8 cellular contexts compared by ENCODE assay signal in the genomic region with DNA sequence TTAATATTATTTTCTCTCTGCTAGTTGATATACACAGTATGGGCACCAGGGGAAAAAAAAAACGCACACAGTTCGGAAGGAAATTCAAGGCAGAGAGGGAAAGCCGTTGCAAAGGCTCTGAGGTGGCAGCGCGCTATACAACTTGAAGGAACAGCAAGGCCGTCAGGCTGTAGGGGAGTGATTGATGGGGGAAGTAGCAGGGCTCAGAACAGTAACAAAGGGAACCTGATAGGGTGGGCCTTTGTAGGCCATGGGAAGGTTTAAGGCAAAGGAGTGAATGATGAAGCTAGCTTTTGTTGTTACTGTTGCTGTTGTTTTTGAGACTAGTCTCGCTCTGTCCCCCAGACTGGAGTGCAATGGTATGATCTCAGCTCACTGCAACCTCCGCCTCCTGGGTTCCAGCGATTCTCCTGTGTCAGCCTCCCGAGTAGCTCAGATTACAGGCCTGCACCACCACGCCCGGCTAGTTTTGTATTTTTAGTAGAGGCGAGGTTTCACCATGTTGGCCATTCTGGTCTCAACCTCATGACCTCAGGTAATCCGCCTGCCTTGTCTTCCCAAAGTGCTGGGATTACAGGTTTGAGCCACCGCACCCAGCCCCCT. TPM values are rescaled to one million over a fixed set of nuclear protein-coding genes. Genes with fewer than 3 reads are reported as not detected.
DNase-seq lines count a peak whose midpoint lies in the region; ATAC-seq and TF ChIP-seq lines count a peak whose summit lies in the region.

No MANE protein-coding gene starts in this region.

- in situ Hi-C loops in HAP-1 (cut with MboI; ENCODE audit: low sequenced_read_pairs): loop anchor here (10.0 kb wide), 1 partner anchor 59 kb away; no protein-coding TSS in a partner anchor

- DNase-seq in HAP-1 (ENCODE audit: low spot score in 2 of 2) (peak; percentile 19 to 42), WERI-Rb-1 (peak; percentile 53), heart right ventricle (no peak), psoas muscle (peak in 1 of 2 donors; percentile 35), RKO (ENCODE audit: low spot score) (no peak), KG1 (lab: John Stamatoyannopoulos, UW) (no peak)
- no peak for DNase-seq in activated effector memory CD4-positive, alpha-beta T cell treated with anti-CD3 and anti-CD28 coated beads, Interleukin-2, amount 50 U/mL, for 16 hours
- no peak for DNase-seq in activated CD8-positive, alpha-beta memory T cell treated with anti-CD3 and anti-CD28 coated beads, Interleukin-2, amount 50 U/mL, for 4 hours

- H3K9me3 ChIP-seq in HAP-1 (no peaks in the 10 kb centered on the region), WERI-Rb-1 (ENCODE audit: severe bottlenecking) (no peaks in the 10 kb centered on the region), heart right ventricle (no peaks in the 10 kb centered on the region), psoas muscle (no peaks in the 10 kb centered on the region)

- peaks cover 14% of the 10 kb centered on the region for H3K36me3 ChIP-seq in HAP-1 (replicated peaks)
- peaks cover 19% of the 10 kb centered on the region for H3K36me3 ChIP-seq in WERI-Rb-1
- H3K36me3 ChIP-seq in heart right ventricle: peaks cover 0 to 29% (median 18%) of the 10 kb centered on the region in 9 donors
- peaks cover 3 to 25% of the 10 kb centered on the region in 2 donors for H3K36me3 ChIP-seq in psoas muscle (ENCODE audit: insufficient read depth in 1 of 2, low read depth in 1 of 2)

- peak in 7 of 8 donors; percentile 7 to 55 (median 44) for ATAC-seq in heart right ventricle
- peak in 3 of 4 donors; percentile 20 to 45 (median 42) for ATAC-seq in psoas muscle

- H3K27ac ChIP-seq in WERI-Rb-1 (peak overlapping the region; percentile 71), heart right ventricle (peak overlapping the region in 9 of 10 donors; percentile 6 to 79 (median 44)), psoas muscle (peak overlapping the region; percentile 58)

- intact Hi-C loops in heart right ventricle (cut with DNase I) (loop anchor here in 7 of 10 donors (1.0 to 10.0 kb wide), 8 partner anchors 37 to 93 kb away; a partner anchor contains a TSS), psoas muscle (cut with DNase I) (loop anchor here (5.0 kb wide), 2 partner anchors 37 to 92 kb away; no protein-coding TSS in a partner anchor)

- 59 to 61% methylated on average over 15 of the region's 15 CpGs for WGBS in heart right ventricle, 2 donors
- WGBS in psoas muscle, 3 donors: 37 to 51% (median 40%) methylated on average over 15 of the region's 15 CpGs

- H3K4me3 ChIP-seq in HAP-1 (no peak overlapping the region), WERI-Rb-1 (ENCODE audit: low read depth, low read length) (peak overlapping the region; percentile 21), heart right ventricle (peak overlapping the region in 6 of 10 donors; percentile 6 to 30 (median 22)), psoas muscle (peak overlapping the region; percentile 22)

- H3K4me1 ChIP-seq in HAP-1: peaks cover 6% of the 10 kb centered on the region
- H3K4me1 ChIP-seq in heart right ventricle: peaks cover 5 to 35% (median 18%) of the 10 kb centered on the region in 9 donors
- H3K4me1 ChIP-seq in psoas muscle: peaks cover 18% of the 10 kb centered on the region

- H3K27me3 ChIP-seq in HAP-1 (ENCODE audit: low read depth): no peaks in the 10 kb centered on the region
- no peaks in the 10 kb centered on the region for H3K27me3 ChIP-seq in WERI-Rb-1 (ENCODE audit: insufficient read depth, low read depth, severe bottlenecking)
- H3K27me3 ChIP-seq in heart right ventricle: no peaks in the 10 kb centered on the region
- no peaks in the 10 kb centered on the region for H3K27me3 ChIP-seq in psoas muscle (ENCODE audit: insufficient read depth in 3 of 3, low read length in 2 of 3)

- TF ChIP-seq CTCF in WERI-Rb-1 (IDR thresholded peaks at IDR 0.05; ENCODE audit: low read depth, low read length) (no peak), heart right ventricle (IDR thresholded peaks at IDR 0.05) (peak in 1 of 9 donors; percentile 8), psoas muscle (IDR thresholded peaks at IDR 0.05) (no peak)

RNA-seq across cellular contexts. Expression of a gene that starts 27.0 kb away (rescaled TPM):
- total RNA-seq in heart right ventricle (100 to 1,000 TPM in 9 of 10 donors, 10 to 100 TPM in 1; 80.2 to 250 (median 133) TPM), psoas muscle (10 to 100 TPM in 3 of 4 donors, 1 to 10 TPM in 1; 8.6 to 45.0 (median 15.7) TPM)
- polyA plus RNA-seq in heart right ventricle (100 to 1,000 TPM in 1 of 2 donors, 10 to 100 TPM in 1; 28.2 to 255 TPM), psoas muscle (10 to 100 TPM in 2 of 3 donors, 1 to 10 TPM in 1; 8.6 to 10.8 (median 10.7) TPM)

Comparison
In these comparisons a context has a peak if more than half of its experiments do, and no peak if none do; other contexts are left out.
1. DNase-seq: peak in HAP-1 (2 of 2) and WERI-Rb-1 (single experiment); none in heart right ventricle (0 of 2), RKO (single experiment), activated effector memory CD4-positive, alpha-beta T cell treated with anti-CD3 and anti-CD28 coated beads, Interleukin-2, amount 50 U/mL, for 16 hours (single experiment), KG1 (single experiment) and activated CD8-positive, alpha-beta memory T cell treated with anti-CD3 and anti-CD28 coated beads, Interleukin-2, amount 50 U/mL, for 4 hours (single experiment).
2. Peak in every context shown above with its lines, with median percentiles within 50 percentile points of each other: H3K27ac ChIP-seq.